In genomic region chr17:45843722-45844121, GRCh38 we compare ENCODE assay signal across 38 cellular contexts. TPM values are rescaled to one million over a fixed set of nuclear protein-coding genes. Genes with fewer than 3 reads are reported as not detected.
"Had no signal": no experiment of that assay in that cellular context is flagged by ENCODE, and none has a peak within 500 bp of the region (broad histone marks: within the 10 kb centered on the region; RNA-seq: fewer than 3 reads in every experiment).

No MANE protein-coding gene starts in this region.

- H3K27ac ChIP-seq: adrenal gland, body of pancreas, brain microvascular endothelial cell, breast epithelium, VCaP had no signal

- H3K4me1 Mint-ChIP-seq: activated B cell treated with CpG ODN at 0.5 μM for 24 hours; activated CD4-positive, alpha-beta T cell treated with anti-CD3 and anti-CD28 coated beads, Interleukin-2, amount 10 ng/mL, durations not matched to agents 24 days and 14 days; activated naive CD8-positive, alpha-beta T cell treated with anti-CD3 and anti-CD28 coated beads for 36 hours; activated T-helper 17 cell treated with anti-CD3 and anti-CD28 coated beads, Interleukin-2, amount 50 U/mL, for 72 hours had no signal

- H3K27me3 ChIP-seq: adrenal gland, body of pancreas, brain microvascular endothelial cell had no signal

- ATAC-seq: activated CD8-positive, alpha-beta T cell treated with anti-CD3 and anti-CD28 coated beads for 36 hours; activated naive CD4-positive, alpha-beta T cell treated with anti-CD3 and anti-CD28 coated beads, Interleukin-2, amount 50 U/mL, for 72 hours; activated T-cell treated with anti-CD3 and anti-CD28 coated beads, Interleukin-2, amount 50 U/mL, for 72 hours; activated T-helper 17 cell treated with anti-CD3 and anti-CD28 coated beads, Interleukin-2, amount 50 U/mL, for 72 hours; body of pancreas had no signal

- H3K27ac Mint-ChIP-seq: activated B cell treated with CpG ODN at 0.5 μM for 24 hours; activated CD4-positive, alpha-beta memory T cell treated with anti-CD3 and anti-CD28 coated beads for 36 hours; activated CD4-positive, alpha-beta T cell treated with anti-CD3 and anti-CD28 coated beads, Interleukin-2, amount 10 ng/mL, durations not matched to agents 24 days and 14 days; activated CD8-positive, alpha-beta T cell treated with anti-CD3 and anti-CD28 coated beads for 36 hours; activated naive CD4-positive, alpha-beta T cell treated with anti-CD3 and anti-CD28 coated beads for 36 hours; activated naive CD4-positive, alpha-beta T cell treated with anti-CD3 and anti-CD28 coated beads, Interleukin-2, amount 50 U/mL, for 72 hours; activated naive CD8-positive, alpha-beta T cell treated with anti-CD3 and anti-CD28 coated beads for 36 hours; activated T-cell treated with anti-CD3 and anti-CD28 coated beads, Interleukin-2, amount 50 U/mL, for 72 hours; activated T-helper 1 cell treated with anti-CD3 and anti-CD28 coated beads, Interleukin-12 subunit alpha, Interleukin-12 subunit beta, Interleukin-2, Interleukin-4 antibody, amounts not matched to agents 30 ng/mL and 10 ng/mL and 1 ng/mL, durations not matched to agents 14 hours and 24 hours and 36 hours; activated T-helper 17 cell treated with anti-CD3 and anti-CD28 coated beads, Interleukin-2, amount 50 U/mL, for 72 hours; T-helper 1 cell treated with Interleukin-12 subunit alpha and Interleukin-12 subunit beta and Interleukin-4 antibody, amounts not matched to agents 30 μg/mL and 1 μg/mL, for 36 hours; T-helper 2 cell treated with Interferon-gamma antibody and Interleukin-4, amounts not matched to agents 5 μg/mL and 100 μg/mL, for 36 hours had no signal

- DNase-seq: activated B cell treated with CpG ODN at 0.5 μM for 24 hours; activated CD4-positive, alpha-beta memory T cell treated with anti-CD3 and anti-CD28 coated beads for 36 hours; activated CD4-positive, alpha-beta T cell treated with anti-CD3 and anti-CD28 coated beads for 4 hours; activated CD4-positive, alpha-beta T cell treated with anti-CD3 and anti-CD28 coated beads, Interleukin-2, amount 10 ng/mL, durations not matched to agents 24 days and 14 days; activated CD4-positive, alpha-beta T cell treated with anti-CD3 and anti-CD28 coated beads, Interleukin-2, amount 50 U/mL, for 1 hour; activated CD4-positive, alpha-beta T cell treated with anti-CD3 and anti-CD28 coated beads, Interleukin-2, amount 50 U/mL, for 4 hours; activated CD4-positive, CD25-positive, alpha-beta regulatory T cell treated with anti-CD3 and anti-CD28 coated beads, Interleukin-2, amount 50 U/mL, for 72 hours; activated CD8-positive, alpha-beta memory T cell treated with anti-CD3 and anti-CD28 coated beads, Interleukin-2, amount 50 U/mL, for 4 hours; activated CD8-positive, alpha-beta T cell treated with anti-CD3 and anti-CD28 coated beads for 36 hours; activated effector memory CD4-positive, alpha-beta T cell treated with anti-CD3 and anti-CD28 coated beads, Interleukin-2, amount 50 U/mL, for 16 hours; activated gamma-delta T cell treated with Interleukin-2 at 50 U/mL for 16 hours; activated naive CD4-positive, alpha-beta T cell; activated naive CD4-positive, alpha-beta T cell treated with anti-CD3 and anti-CD28 coated beads for 36 hours; activated naive CD4-positive, alpha-beta T cell treated with anti-CD3 and anti-CD28 coated beads, Interleukin-2, amount 50 U/mL, for 16 hours; activated naive CD8-positive, alpha-beta T cell treated with anti-CD3 and anti-CD28 coated beads for 36 hours; activated T-cell treated with anti-CD3 and anti-CD28 coated beads for 4 hours; activated T-cell treated with anti-CD3 and anti-CD28 coated beads, Interleukin-2, amount 50 U/mL, for 1 hour; activated T-cell treated with anti-CD3 and anti-CD28 coated beads, Interleukin-2, amount 50 U/mL, for 72 hours; adrenal gland; amniotic stem cell; aorta; body of pancreas; brain microvascular endothelial cell; central memory CD4-positive, alpha-beta T cell; T-helper 1 cell; T-helper 2 cell; T-helper 9 cell had no signal

- H3K36me3 ChIP-seq: adrenal gland, brain microvascular endothelial cell, breast epithelium had no signal

- H3K36me3 Mint-ChIP-seq: activated CD4-positive, alpha-beta memory T cell treated with anti-CD3 and anti-CD28 coated beads for 36 hours; activated naive CD4-positive, alpha-beta T cell treated with anti-CD3 and anti-CD28 coated beads, Interleukin-2, amount 50 U/mL, for 72 hours; activated naive CD8-positive, alpha-beta T cell treated with anti-CD3 and anti-CD28 coated beads for 36 hours had no signal

- H3K4me3 ChIP-seq: adrenal gland, body of pancreas, breast epithelium had no signal

- H3K9me3 ChIP-seq: adrenal gland, body of pancreas, breast epithelium had no signal

- H3K4me1 ChIP-seq: adrenal gland, body of pancreas, breast epithelium had no signal

- H3K27me3 Mint-ChIP-seq: activated B cell treated with CpG ODN at 0.5 μM for 24 hours; activated CD4-positive, alpha-beta memory T cell treated with anti-CD3 and anti-CD28 coated beads for 36 hours; activated CD4-positive, alpha-beta T cell treated with anti-CD3 and anti-CD28 coated beads, Interleukin-2, amount 10 ng/mL, durations not matched to agents 24 days and 14 days; activated CD8-positive, alpha-beta T cell treated with anti-CD3 and anti-CD28 coated beads for 36 hours; activated naive CD8-positive, alpha-beta T cell treated with anti-CD3 and anti-CD28 coated beads for 36 hours; activated T-helper 17 cell treated with anti-CD3 and anti-CD28 coated beads, Interleukin-2, amount 50 U/mL, for 72 hours had no signal

- H3K4me3 Mint-ChIP-seq: activated B cell treated with CpG ODN at 0.5 μM for 24 hours; activated CD4-positive, alpha-beta memory T cell treated with anti-CD3 and anti-CD28 coated beads for 36 hours; activated CD4-positive, alpha-beta T cell treated with anti-CD3 and anti-CD28 coated beads, Interleukin-2, amount 10 ng/mL, durations not matched to agents 24 days and 14 days; activated CD8-positive, alpha-beta T cell treated with anti-CD3 and anti-CD28 coated beads for 36 hours; activated naive CD4-positive, alpha-beta T cell treated with anti-CD3 and anti-CD28 coated beads for 36 hours; activated naive CD8-positive, alpha-beta T cell treated with anti-CD3 and anti-CD28 coated beads for 36 hours; activated T-cell treated with anti-CD3 and anti-CD28 coated beads, Interleukin-2, amount 50 U/mL, for 72 hours; activated T-helper 1 cell treated with anti-CD3 and anti-CD28 coated beads, Interleukin-12 subunit alpha, Interleukin-12 subunit beta, Interleukin-2, Interleukin-4 antibody, amounts not matched to agents 30 ng/mL and 10 ng/mL and 1 ng/mL, durations not matched to agents 14 hours and 24 hours and 36 hours; activated T-helper 17 cell treated with anti-CD3 and anti-CD28 coated beads, Interleukin-2, amount 50 U/mL, for 72 hours; T-helper 1 cell treated with Interleukin-12 subunit alpha and Interleukin-12 subunit beta and Interleukin-4 antibody, amounts not matched to agents 30 μg/mL and 1 μg/mL, for 36 hours; T-helper 2 cell treated with Interferon-gamma antibody and Interleukin-4, amounts not matched to agents 5 μg/mL and 100 μg/mL, for 36 hours had no signal

- H3K9me3 Mint-ChIP-seq: activated B cell treated with CpG ODN at 0.5 μM for 24 hours; activated CD4-positive, alpha-beta memory T cell treated with anti-CD3 and anti-CD28 coated beads for 36 hours; activated CD4-positive, alpha-beta T cell treated with anti-CD3 and anti-CD28 coated beads, Interleukin-2, amount 10 ng/mL, durations not matched to agents 24 days and 14 days; activated CD8-positive, alpha-beta T cell treated with anti-CD3 and anti-CD28 coated beads for 36 hours; activated naive CD4-positive, alpha-beta T cell treated with anti-CD3 and anti-CD28 coated beads for 36 hours; activated naive CD4-positive, alpha-beta T cell treated with anti-CD3 and anti-CD28 coated beads, Interleukin-2, amount 50 U/mL, for 72 hours; activated naive CD8-positive, alpha-beta T cell treated with anti-CD3 and anti-CD28 coated beads for 36 hours; activated T-cell treated with anti-CD3 and anti-CD28 coated beads, Interleukin-2, amount 50 U/mL, for 72 hours; activated T-helper 1 cell treated with anti-CD3 and anti-CD28 coated beads, Interleukin-12 subunit alpha, Interleukin-12 subunit beta, Interleukin-2, Interleukin-4 antibody, amounts not matched to agents 30 ng/mL and 10 ng/mL and 1 ng/mL, durations not matched to agents 14 hours and 24 hours and 36 hours; activated T-helper 17 cell treated with anti-CD3 and anti-CD28 coated beads, Interleukin-2, amount 50 U/mL, for 72 hours; T-helper 1 cell treated with Interleukin-12 subunit alpha and Interleukin-12 subunit beta and Interleukin-4 antibody, amounts not matched to agents 30 μg/mL and 1 μg/mL, for 36 hours; T-helper 2 cell treated with Interferon-gamma antibody and Interleukin-4, amounts not matched to agents 5 μg/mL and 100 μg/mL, for 36 hours had no signal

- FAIRE-seq: astrocyte, TTC549 had no signal

RNA-seq across cellular contexts. Expression of gene SPPL2C, which starts 1.0 kb away (rescaled TPM):
- total RNA-seq: activated B cell treated with CpG ODN at 0.5 μM for 24 hours; activated CD4-positive, alpha-beta memory T cell treated with anti-CD3 and anti-CD28 coated beads for 36 hours; activated CD4-positive, alpha-beta T cell treated with anti-CD3 and anti-CD28 coated beads, Interleukin-2, amount 10 ng/mL, durations not matched to agents 24 days and 14 days; activated CD8-positive, alpha-beta memory T cell treated with anti-CD3 and anti-CD28 coated beads for 36 hours; activated CD8-positive, alpha-beta T cell treated with anti-CD3 and anti-CD28 coated beads for 36 hours; activated naive CD4-positive, alpha-beta T cell treated with anti-CD3 and anti-CD28 coated beads for 36 hours; activated naive CD4-positive, alpha-beta T cell treated with anti-CD3 and anti-CD28 coated beads, Interleukin-2, amount 50 U/mL, for 72 hours; activated naive CD8-positive, alpha-beta T cell treated with anti-CD3 and anti-CD28 coated beads for 36 hours; activated T-cell treated with anti-CD3 and anti-CD28 coated beads, Interleukin-2, amount 50 U/mL, for 72 hours; activated T-helper 1 cell treated with anti-CD3 and anti-CD28 coated beads, Interleukin-12 subunit alpha, Interleukin-12 subunit beta, Interleukin-2, Interleukin-4 antibody, amounts not matched to agents 30 ng/mL and 10 ng/mL and 1 ng/mL, durations not matched to agents 14 hours and 24 hours and 36 hours; activated T-helper 17 cell treated with anti-CD3 and anti-CD28 coated beads, Interleukin-2, amount 50 U/mL, for 72 hours; adrenal gland; aorta; astrocyte; body of pancreas; breast epithelium; cardiac septum had no signal
- polyA plus RNA-seq: adrenal gland, aorta had no signal

RNA-seq across cellular contexts. Expression of gene CRHR1, which starts 59.6 kb away (rescaled TPM):
- total RNA-seq: activated B cell treated with CpG ODN at 0.5 μM for 24 hours; activated CD4-positive, alpha-beta memory T cell treated with anti-CD3 and anti-CD28 coated beads for 36 hours; activated CD4-positive, alpha-beta T cell treated with anti-CD3 and anti-CD28 coated beads, Interleukin-2, amount 10 ng/mL, durations not matched to agents 24 days and 14 days; activated CD8-positive, alpha-beta memory T cell treated with anti-CD3 and anti-CD28 coated beads for 36 hours; activated CD8-positive, alpha-beta T cell treated with anti-CD3 and anti-CD28 coated beads for 36 hours; activated naive CD4-positive, alpha-beta T cell treated with anti-CD3 and anti-CD28 coated beads for 36 hours; activated naive CD8-positive, alpha-beta T cell treated with anti-CD3 and anti-CD28 coated beads for 36 hours; activated T-cell treated with anti-CD3 and anti-CD28 coated beads, Interleukin-2, amount 50 U/mL, for 72 hours; activated T-helper 1 cell treated with anti-CD3 and anti-CD28 coated beads, Interleukin-12 subunit alpha, Interleukin-12 subunit beta, Interleukin-2, Interleukin-4 antibody, amounts not matched to agents 30 ng/mL and 10 ng/mL and 1 ng/mL, durations not matched to agents 14 hours and 24 hours and 36 hours; aorta; body of pancreas; cardiac septum had no signal
- polyA plus RNA-seq: adrenal gland, aorta had no signal
